Comparison of ENCODE assay signal across 8 cellular contexts in the genomic region with DNA sequence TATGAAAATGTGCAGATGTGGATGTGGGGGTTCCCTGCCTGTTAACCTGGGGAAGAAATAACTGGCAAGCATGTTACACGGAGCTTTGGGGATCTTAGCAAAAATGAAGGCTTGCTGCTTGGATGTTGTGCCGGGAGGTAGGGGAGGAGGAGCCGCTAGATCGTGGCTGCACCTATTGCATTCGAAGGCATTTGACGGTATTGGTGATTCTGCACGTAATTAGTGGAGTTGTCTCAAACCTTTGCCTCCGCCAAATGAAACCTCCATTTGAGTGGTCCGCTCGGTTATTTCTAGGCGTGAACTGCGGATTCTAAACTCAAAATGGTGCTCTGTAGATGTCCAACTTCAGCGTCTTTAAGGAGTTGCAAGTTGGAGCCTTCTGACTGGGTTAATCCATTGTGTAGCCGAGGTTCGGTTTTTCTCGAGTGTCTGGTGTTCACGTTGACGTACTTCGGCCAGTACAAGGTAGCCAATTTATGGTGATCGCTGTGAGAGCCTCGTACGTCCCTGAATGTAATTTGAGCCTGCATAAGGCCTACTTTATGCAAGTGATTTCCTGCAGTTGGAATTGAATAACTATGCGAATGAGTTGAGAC. TPM values are rescaled to one million over a fixed set of nuclear protein-coding genes. Genes with fewer than 3 reads are reported as not detected.
DNase-seq lines count a peak whose midpoint lies in the region; ATAC-seq, FAIRE-seq and TF ChIP-seq lines count a peak whose summit lies in the region.

No MANE protein-coding gene starts in this region.

- peak overlapping the region; percentile 79 for H3K4me3 ChIP-seq in ectodermal cell (ENCODE audit: insufficient read depth, low read depth, low read length)
- H3K4me3 ChIP-seq in naive thymus-derived CD4-positive, alpha-beta T cell (ENCODE audit: low read length) = peak overlapping the region; percentile 59
- peak overlapping the region; percentile 64 for H3K4me3 ChIP-seq in upper lobe of right lung

- CTCF ChIA-PET in naive thymus-derived CD4-positive, alpha-beta T cell (lab: Charles Lee) = interaction anchor here (0.5 to 1.6 kb wide), 2 partner anchors 53 to 1954 kb away, joined by 4 to 6 read pairs; no protein-coding TSS in a partner anchor

- WGBS in ectodermal cell, 2 experiments = 2% methylated on average over 23 of the region's 23 CpGs

- POLR2A ChIA-PET in naive thymus-derived CD4-positive, alpha-beta T cell (lab: Charles Lee) = interaction anchor here (0.6 to 3.7 kb wide), 15 partner anchors 11 to 418 kb away, joined by 3 to 75 read pairs (median 4); no protein-coding TSS in a partner anchor

- H3K27ac ChIP-seq in ectodermal cell (ENCODE audit: insufficient read depth, low read depth, low read length, poor library complexity, severe bottlenecking) (no peak overlapping the region), upper lobe of right lung (no peak overlapping the region)
- peak overlapping the region; percentile 77 for H3K27ac ChIP-seq in naive thymus-derived CD4-positive, alpha-beta T cell (ENCODE audit: low read depth, low read length)

- H3K9me3 Mint-ChIP-seq in naive thymus-derived CD4-positive, alpha-beta T cell = no peaks in the 10 kb centered on the region

- H3K27me3 ChIP-seq in ectodermal cell (ENCODE audit: control insufficient read depth, insufficient read depth, low read length, poor library complexity, severe bottlenecking) (peaks cover 24% of the 10 kb centered on the region), upper lobe of right lung (no peaks in the 10 kb centered on the region)
- H3K27me3 ChIP-seq in naive thymus-derived CD4-positive, alpha-beta T cell (ENCODE audit: control insufficient read depth in 2 of 2, insufficient read depth in 2 of 2, low read length in 2 of 2) = no peaks in the 10 kb centered on the region

- peak overlapping the region; percentile 65 to 96 (median 94) for H3K27ac Mint-ChIP-seq in naive thymus-derived CD4-positive, alpha-beta T cell

- H3K4me3 Mint-ChIP-seq in naive thymus-derived CD4-positive, alpha-beta T cell = peak overlapping the region; percentile 89 to 98 (median 96)

- intact Hi-C loops in naive thymus-derived CD4-positive, alpha-beta T cell (cut with micrococcal nuclease) = loop anchor here (1.0 to 10.0 kb wide), 11 partner anchors 41 to 1885 kb away; a partner anchor contains a TSS
- intact Hi-C loops in upper lobe of right lung (cut with DNase I) = no loop called here

- H3K4me1 Mint-ChIP-seq in naive thymus-derived CD4-positive, alpha-beta T cell = peaks cover 45 to 63% (median 53%) of the 10 kb centered on the region in 7 donors

- no peak for FAIRE-seq in GM12891 (lab: Jason Lieb, UNC)

- ATAC-seq in naive thymus-derived CD4-positive, alpha-beta T cell = no peak
- ATAC-seq in upper lobe of right lung = no peak

- TF ChIP-seq POLR2A in GM12891 (IDR thresholded peaks at IDR 0.05; ENCODE audit: low read depth, low read length) = no peak

- DNase-seq in NCI-H1694 treated with DMSO at 0.1 percent for 48 hours (lab: John Stamatoyannopoulos, UW) (peak; percentile 16), NCI-H1694 (lab: John Stamatoyannopoulos, UW) (no peak), T-helper 1 cell (peak in 3 of 5 donors; percentile 17 to 32 (median 22)), upper lobe of right lung (no peak), GM12891 (ENCODE audit: insufficient read length, low spot score) (no peak), AG20443 (ENCODE audit: low spot score) (no peak)
- peak in 7 of 9 donors; percentile 50 to 68 (median 62) for DNase-seq in naive thymus-derived CD4-positive, alpha-beta T cell

- TF ChIP-seq CTCF in upper lobe of right lung (IDR thresholded peaks at IDR 0.05) = no peak

- H3K4me1 ChIP-seq in ectodermal cell (ENCODE audit: control insufficient read depth, insufficient read depth, low read length) (peaks cover 8% of the 10 kb centered on the region), upper lobe of right lung (peaks cover 37% of the 10 kb centered on the region)
- H3K4me1 ChIP-seq in naive thymus-derived CD4-positive, alpha-beta T cell (ENCODE audit: control insufficient read depth in 2 of 2, insufficient read depth in 2 of 2, low read length in 2 of 2) = peaks cover 45 to 54% of the 10 kb centered on the region in 2 donors

- H3K9me3 ChIP-seq in ectodermal cell (ENCODE audit: control insufficient read depth, low read length) (no peaks in the 10 kb centered on the region), upper lobe of right lung (no peaks in the 10 kb centered on the region)
- H3K9me3 ChIP-seq in naive thymus-derived CD4-positive, alpha-beta T cell (ENCODE audit: control insufficient read depth in 2 of 3, low read length in 3 of 3) = no peaks in the 10 kb centered on the region

- H3K36me3 ChIP-seq in ectodermal cell (ENCODE audit: control insufficient read depth, insufficient read depth, low read length) (no peaks in the 10 kb centered on the region), upper lobe of right lung (no peaks in the 10 kb centered on the region)
- peaks cover 0 to 3% (median 0%) of the 10 kb centered on the region in 3 experiments for H3K36me3 ChIP-seq in naive thymus-derived CD4-positive, alpha-beta T cell (ENCODE audit: control insufficient read depth in 2 of 3, insufficient read depth in 3 of 3, low read length in 3 of 3)

- peaks cover 0 to 11% (median 0%) of the 10 kb centered on the region in 5 donors for H3K36me3 Mint-ChIP-seq in naive thymus-derived CD4-positive, alpha-beta T cell

- H3K27me3 Mint-ChIP-seq in naive thymus-derived CD4-positive, alpha-beta T cell = peaks cover 0 to 30% (median 0%) of the 10 kb centered on the region in 5 donors

TF ChIP-seq in GM12891, 5 proteins besides CTCF, POLR2A, EP300 and RAD21:
- TF ChIP-seq POLR2AphosphoS5 (IDR thresholded peaks at IDR 0.05; ENCODE audit: low read depth, low read length) = no peak
- no peak for TF ChIP-seq TAF1 (IDR thresholded peaks at IDR 0.05; ENCODE audit: low read depth, low read length)
- TF ChIP-seq SPI1 (IDR thresholded peaks at IDR 0.05; ENCODE audit: low read depth, low read length) = no peak
- TF ChIP-seq POU2F2 (IDR thresholded peaks at IDR 0.05; ENCODE audit: low read depth, low read length) = no peak
- TF ChIP-seq PAX5 (IDR thresholded peaks at IDR 0.05; ENCODE audit: insufficient read depth, low read length, severe bottlenecking) = no peak

RNA-seq across cellular contexts. Expression of a gene that starts 1.5 kb away (rescaled TPM):
- 22.0 TPM for polyA plus RNA-seq in ectodermal cell (2013, experiment 1 of 4)
- polyA plus RNA-seq in ectodermal cell (2013, experiment 2 of 4) = 23.2 TPM
- 12.5 TPM for polyA plus RNA-seq in ectodermal cell (2013, experiment 3 of 4)
- 14.7 TPM for polyA plus RNA-seq in ectodermal cell (2013, experiment 4 of 4)
- 100 to 1,000 TPM in 3 of 5 experiments, 10 to 100 TPM in 2; 28.6 to 133 (median 104) TPM for total RNA-seq in naive thymus-derived CD4-positive, alpha-beta T cell
- polyA plus RNA-seq in naive thymus-derived CD4-positive, alpha-beta T cell = 1 to 10 TPM; 7.4 to 8.2 TPM
- 21.7 TPM for total RNA-seq in upper lobe of right lung
- 0.47 TPM for polyA plus RNA-seq in GM12891 (2012; ENCODE audit: low read depth, missing spikeins)

Comparison
In these comparisons a context has a peak if more than half of its experiments do, and no peak if none do; other contexts are left out.
1. DNase-seq: peak in NCI-H1694 treated with DMSO at 0.1 percent for 48 hours (single experiment), T-helper 1 cell (3 of 5) and naive thymus-derived CD4-positive, alpha-beta T cell (7 of 9); none in NCI-H1694 (single experiment), upper lobe of right lung (single experiment), GM12891 (single experiment) and AG20443 (single experiment).
2. Peak in every context shown above with its lines, with median percentiles within 50 percentile points of each other: H3K4me3 ChIP-seq.